8 cellular contexts compared by ENCODE assay signal in genomic region chr7:44573464-44574285, GRCh38. TPM values are rescaled to one million over a fixed set of nuclear protein-coding genes. Genes with fewer than 3 reads are reported as not detected.
DNase-seq lines count a peak whose midpoint lies in the region; ATAC-seq, FAIRE-seq and TF ChIP-seq lines count a peak whose summit lies in the region.

Gene DDX56 (minus strand): TSS chr7:44573908. CDS start chr7:44573895, 13 bp downstream.

- CTCF ChIA-PET in H1 (lab: Charles Lee; ENCODE audit: partially characterized antibody) = interaction anchor here (1.1 to 2.2 kb wide), 4 partner anchors 9 to 225 kb away, joined by 3 to 10 read pairs (median 4); no protein-coding TSS in a partner anchor

- TF ChIP-seq POLR2A in H1 (IDR thresholded peaks at IDR 0.05; ENCODE audit: control extremely low read depth in 1 of 2, low read depth in 2 of 2, low read length in 2 of 2) = peak; percentile 73 to 95

- H3K79me1 ChIP-seq in H1 (ENCODE audit: low read depth, low read length) = peaks cover 4% of the 10 kb centered on the region
- peaks cover 39% of the 10 kb centered on the region for H3K79me1 ChIP-seq in mesenchymal stem cell (replicated peaks; ENCODE audit: low read length, poor library complexity, severe bottlenecking)

- TF ChIP-seq CTCF in H1 (IDR thresholded peaks at IDR 0.05; ENCODE audit: control extremely low read depth in 1 of 3, insufficient read depth in 1 of 3, low read depth in 1 of 3, low read length in 3 of 3) = no peak

- H3K4me1 ChIP-seq in H1 (replicated peaks in 1 of 4; ENCODE audit: control insufficient read depth in 3 of 4, insufficient read depth in 4 of 4, low read length in 3 of 4) (peaks cover 4 to 9% (median 5%) of the 10 kb centered on the region in 4 experiments; a peak in 5 of 7 replicates), mesenchymal stem cell (ENCODE audit: control insufficient read depth, insufficient read depth, low read depth, low read length) (peaks cover 10% of the 10 kb centered on the region)

- 1% methylated on average over 74 of the region's 74 CpGs; no CpG with 5 or more reads in 1 of the 2 experiments for WGBS in H1 (ENCODE audit: extremely low coverage in 1 of 2, insufficient coverage in 1 of 2, insufficient read length in 1 of 2, insufficient replicate concordance in 2 of 2, low coverage in 1 of 2, low lambda C conversion rate in 2 of 2, missing lambda C conversion rate in 1 of 2), 2 experiments
- under 1% methylated on average over 74 of the region's 74 CpGs for WGBS in mesenchymal stem cell

- peaks cover 0 to 9% of the 10 kb centered on the region in 2 experiments for H4K20me1 ChIP-seq in H1 (replicated peaks in 1 of 2; ENCODE audit: control insufficient read depth in 1 of 2, insufficient read depth in 2 of 2, low read length in 2 of 2)

- peak within 1 kb of the TSS; percentile 78 to 87 (median 82) for H3K9ac ChIP-seq in H1 (replicated peaks in 1 of 4; ENCODE audit: extremely low read depth in 1 of 4, low read depth in 3 of 4, low read length in 3 of 4)
- H3K9ac ChIP-seq in mesenchymal stem cell (ENCODE audit: low read length) = peak within 1 kb of the TSS; percentile 94

- no peak for FAIRE-seq in H1 (lab: Jason Lieb, UNC)

- H2BK15ac ChIP-seq in H1 (ENCODE audit: low read length) = no peak within 1 kb of the TSS
- H2BK15ac ChIP-seq in mesenchymal stem cell (ENCODE audit: low read depth, poor library complexity, severe bottlenecking) = no peak within 1 kb of the TSS

- H2BK20ac ChIP-seq in H1 (ENCODE audit: low read length) = no peak within 1 kb of the TSS

- H3K18ac ChIP-seq in H1 (ENCODE audit: extremely low read depth, low read length) (peak within 1 kb of the TSS; percentile 92), mesenchymal stem cell (ENCODE audit: low read depth in 1 of 2, low read length in 2 of 2) (peak within 1 kb of the TSS; percentile 84 to 85)

- H3K27ac ChIP-seq in H1 (ENCODE audit: low read depth, low read length) = peak within 1 kb of the TSS; percentile 72
- H3K27ac ChIP-seq in mesenchymal stem cell (ENCODE audit: low read length, poor library complexity, severe bottlenecking) = peak within 1 kb of the TSS; percentile 69

- ATAC-seq in GM21360 (IDR thresholded peaks at IDR 0.05; ENCODE audit: unreplicated experiment) = peak; percentile 93

- 0 out of 4 replicates have a peak, but pooled peaks of 1 of the 2 experiments have one; percentile 0 for TF ChIP-seq RAD21 in H1 (IDR thresholded peaks at IDR 0.05 in 1 of 2, conservative IDR thresholded peaks at IDR 0.05 in 1 of 2; ENCODE audit: low read depth in 2 of 2, low read length in 2 of 2)

- H3K56ac ChIP-seq in H1 (replicated peaks; ENCODE audit: insufficient read length, low read depth, low read length) = peak within 1 kb of the TSS; percentile 92

- H3K23ac ChIP-seq in H1 (ENCODE audit: insufficient read length) = no peak within 1 kb of the TSS
- H3K23ac ChIP-seq in mesenchymal stem cell (ENCODE audit: low read length in 2 of 2) = peak within 1 kb of the TSS in 1 of 2 experiments; percentile 23

- H2BK120ac ChIP-seq in H1 (replicated peaks; ENCODE audit: low read depth, low read length) = no peak within 1 kb of the TSS
- no peak within 1 kb of the TSS for H2BK120ac ChIP-seq in mesenchymal stem cell (ENCODE audit: low read depth, low read length)

- H3K4me3 ChIP-seq in H1 (ENCODE audit: extremely low read depth in 1 of 4, insufficient read depth in 2 of 4, low read depth in 3 of 4, low read length in 4 of 4) (peak within 1 kb of the TSS; percentile 63 to 95 (median 88)), mesenchymal stem cell (ENCODE audit: insufficient read depth in 1 of 2, low read depth in 1 of 2, low read length in 2 of 2) (peak within 1 kb of the TSS; percentile 88 to 95)

- no peak within 1 kb of the TSS for H3K14ac ChIP-seq in H1 (ENCODE audit: insufficient read length)
- peak within 1 kb of the TSS in 1 of 2 experiments; percentile 85 for H3K14ac ChIP-seq in mesenchymal stem cell (ENCODE audit: low read length in 2 of 2)

- H4K8ac ChIP-seq in H1 (ENCODE audit: extremely low read depth, insufficient read depth, low read length) = peak within 1 kb of the TSS; percentile 97
- peak within 1 kb of the TSS; percentile 97 for H4K8ac ChIP-seq in mesenchymal stem cell (ENCODE audit: low read length)

- H4K91ac ChIP-seq in H1 (replicated peaks; ENCODE audit: insufficient read length, low read length) = peak within 1 kb of the TSS; percentile 79
- H4K91ac ChIP-seq in mesenchymal stem cell (ENCODE audit: low read length) = peak within 1 kb of the TSS; percentile 78

- H4K5ac ChIP-seq in H1 (ENCODE audit: insufficient read length, low read depth, low read length) = peak within 1 kb of the TSS; percentile 81

- H2BK12ac ChIP-seq in H1 (ENCODE audit: low read depth, low read length) (no peak within 1 kb of the TSS; the same call in 1 of the 2 replicates), mesenchymal stem cell (ENCODE audit: low read length in 2 of 2) (no peak within 1 kb of the TSS)

- H3K9me3 ChIP-seq in H1 (ENCODE audit: insufficient read depth in 2 of 2, low read depth in 1 of 2, low read length in 1 of 2) (no peaks in the 10 kb centered on the region), mesenchymal stem cell (ENCODE audit: control insufficient read depth, low read length) (no peaks in the 10 kb centered on the region)

- TF ChIP-seq EP300 in H1 (IDR thresholded peaks at IDR 0.05; ENCODE audit: borderline replicate concordance in 1 of 2, low read depth in 2 of 2, low read length in 2 of 2) = no peak

- H2AFZ ChIP-seq in H1 (ENCODE audit: low read length) (no peak within 1 kb of the TSS), mesenchymal stem cell (ENCODE audit: low read depth, low read length) (peak within 1 kb of the TSS; percentile 60)

- peak within 1 kb of the TSS; percentile 89 to 92 for H3K4me2 ChIP-seq in H1 (ENCODE audit: insufficient read depth in 1 of 2, low read depth in 2 of 2, low read length in 2 of 2)
- peak within 1 kb of the TSS; percentile 87 for H3K4me2 ChIP-seq in mesenchymal stem cell (ENCODE audit: low read length, poor library complexity, severe bottlenecking)

- H2BK5ac ChIP-seq in H1 (ENCODE audit: low read depth, low read length) (peak within 1 kb of the TSS; percentile 78), mesenchymal stem cell (ENCODE audit: low read depth, low read length, poor library complexity, severe bottlenecking) (peak within 1 kb of the TSS; percentile 59)

- peaks cover 12% of the 10 kb centered on the region; the same call in 1 of the 2 replicates for H3K23me2 ChIP-seq in H1 (ENCODE audit: low read depth, low read length)

- DNase-seq in COLO668 (lab: John Stamatoyannopoulos, UW; ENCODE audit: unreplicated experiment) (peak; percentile 99), HT1080 (ENCODE audit: low read depth) (peak; percentile 92), NOMO-1 treated with DMSO at 0.1 percent for 48 hours (lab: John Stamatoyannopoulos, UW; ENCODE audit: unreplicated experiment) (peak; percentile 94), H1 (ENCODE audit: low read depth in 1 of 2, low spot score in 2 of 2) (peak; percentile 75 to 89), mesenchymal stem cell (peak; percentile 96)
- peak; percentile 87 to 89 for DNase-seq in activated CD8-positive, alpha-beta memory T cell treated with anti-CD3 and anti-CD28 coated beads for 4 hours (ENCODE audit: low read depth in 2 of 2)
- peak; percentile 86 for DNase-seq in stimulated activated CD8-positive, alpha-beta memory T cell treated with anti-CD3 and anti-CD28 coated beads, Interleukin-12 subunit alpha, Interleukin-12 subunit beta, amount 100 ng/mL, for 4 hours (ENCODE audit: low read depth)

- no peaks in the 10 kb centered on the region for H3K27me3 ChIP-seq in H1 (replicated peaks in 1 of 4; ENCODE audit: control insufficient read depth in 3 of 4, extremely low read depth in 1 of 4, insufficient read depth in 3 of 4, low read length in 3 of 4)
- no peaks in the 10 kb centered on the region for H3K27me3 ChIP-seq in mesenchymal stem cell (ENCODE audit: control insufficient read depth in 1 of 2, insufficient read depth in 1 of 2, low read length in 2 of 2)

- peaks cover 0 to 15% of the 10 kb centered on the region in 2 experiments; a peak in 3 of 4 replicates for H3K79me2 ChIP-seq in H1 (ENCODE audit: control insufficient read depth in 1 of 2, insufficient read depth in 2 of 2, low read length in 2 of 2)

- POLR2A ChIA-PET in H1 (lab: Charles Lee; ENCODE audit: partially characterized antibody) = interaction anchor here (0.6 to 8.6 kb wide), 21 partner anchors 8 to 409 kb away, joined by 3 to 89 read pairs (median 4); partner anchors contain the start of genes H2AZ2, NUDCD3, OGDH and TMED4

- H2AK5ac ChIP-seq in H1 (ENCODE audit: low read depth, low read length) (peak within 1 kb of the TSS; percentile 90; the same call in 1 of the 2 replicates), mesenchymal stem cell (ENCODE audit: low read length, severe bottlenecking) (peak within 1 kb of the TSS; percentile 29)

- H3K4ac ChIP-seq in H1 (replicated peaks; ENCODE audit: insufficient read length, low read depth, low read length) (peak within 1 kb of the TSS; percentile 91), mesenchymal stem cell (ENCODE audit: low read depth in 1 of 2, low read length in 2 of 2) (peak within 1 kb of the TSS; percentile 75 to 94)

- H3K36me3 ChIP-seq in H1 (ENCODE audit: control insufficient read depth in 2 of 4, insufficient read depth in 4 of 4, low read length in 3 of 4) (peaks cover 38 to 51% (median 42%) of the 10 kb centered on the region in 4 experiments), mesenchymal stem cell (ENCODE audit: control insufficient read depth in 1 of 2, insufficient read depth in 2 of 2, low read depth in 1 of 2, low read length in 2 of 2) (peaks cover 52 to 71% of the 10 kb centered on the region in 2 experiments)

TF ChIP-seq in H1, 55 proteins besides CTCF, POLR2A, EP300 and RAD21 (continues in another document):
- TF ChIP-seq TBP (IDR thresholded peaks at IDR 0.05; ENCODE audit: low read depth, low read length) = peak; percentile 77; the same call in 1 of the 2 replicates
- TF ChIP-seq ASH2L (IDR thresholded peaks at IDR 0.05; ENCODE audit: low read length) = peak; percentile 75
- peak; percentile 51; the same call in 1 of the 2 replicates for TF ChIP-seq EGR1 (IDR thresholded peaks at IDR 0.05; ENCODE audit: borderline replicate concordance, low read depth, low read length)

RNA-seq across cellular contexts. Expression of gene DDX56, which starts in this region (rescaled TPM):
- total RNA-seq in HT1080 (2014; rRNA removed; shearing (Covaris generic)) = 159 and 169 TPM in 2 replicates
- polyA plus RNA-seq in HT1080 (2015; cell fraction: cytosol; rRNA removed) = 69.1 and 76.0 TPM in 2 replicates
- polyA plus RNA-seq in HT1080 (2015; cell fraction: nucleus; rRNA removed) = 157 and 180 TPM in 2 replicates
- total RNA-seq in H1 (2021; fragmentation: NEBNext Ultra II Directional; extraction: Animal tissue kit (Norgen Biotek cat#: 25700)) = 55.4 and 56.9 TPM in 2 replicates
- 81.6 and 82.0 TPM in 2 replicates for polyA plus RNA-seq in H1 (2011; rRNA removed)
- 79.6 TPM for polyA plus RNA-seq in H1 (2011; cell fraction: cytosol; rRNA removed)
- polyA plus RNA-seq in H1 (2011; cell fraction: nucleus; rRNA removed) = 179 TPM
- 73.0 to 92.1 TPM (median 90.5 TPM) in 4 replicates for polyA plus RNA-seq in H1 (2012, experiment 1 of 2)
- 88.4 TPM for polyA plus RNA-seq in H1 (2012, experiment 2 of 2)
- polyA plus RNA-seq in H1 (2013, experiment 1 of 2) = 59.0 TPM
- polyA plus RNA-seq in H1 (2013, experiment 2 of 2) = 54.2 TPM
- polyA minus RNA-seq in H1 (2011; rRNA and poly(A)+ RNA removed) = 82.6 and 86.4 TPM in 2 replicates
- 34.8 TPM for polyA minus RNA-seq in H1 (2011; cell fraction: cytosol; rRNA and poly(A)+ RNA removed)
- 64.0 TPM for polyA minus RNA-seq in H1 (2011; cell fraction: nucleus; rRNA and poly(A)+ RNA removed)
- polyA plus RNA-seq in mesenchymal stem cell (2013, experiment 1 of 2) = 46.0 TPM
- polyA plus RNA-seq in mesenchymal stem cell (2013, experiment 2 of 2) = 44.0 TPM

Comparison
In these comparisons a context has a peak if more than half of its experiments do, and no peak if none do; other contexts are left out.
1. Peak in every context shown above with its lines: DNase-seq, ATAC-seq, H3K4me3 ChIP-seq and H3K27ac ChIP-seq.